ENCODE assay signal across 14 cellular contexts in the genomic region with DNA sequence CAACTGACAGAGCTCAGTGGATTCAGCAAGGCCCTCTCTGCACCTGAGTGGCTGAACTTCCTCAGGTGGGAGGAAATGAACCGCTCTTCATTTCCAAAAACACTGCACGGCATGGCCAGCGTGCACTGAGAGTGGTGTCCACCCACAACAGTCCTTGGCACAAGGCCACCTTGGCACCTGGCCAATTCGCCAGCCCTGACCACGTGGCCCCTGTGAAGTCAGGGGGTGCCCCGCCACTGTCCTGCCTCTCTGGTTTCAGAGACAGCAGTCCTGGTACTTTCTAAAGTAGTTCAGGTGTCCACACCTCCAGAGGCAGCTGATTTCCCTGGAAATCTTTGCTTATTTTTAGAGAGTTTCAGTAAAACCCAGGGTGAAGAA.
DNase-seq lines count a peak whose midpoint lies in the region; ATAC-seq lines count a peak whose summit lies in the region.
"Had no signal": no experiment of that assay in that cellular context is flagged by ENCODE, and none has a peak within 500 bp of the region (broad histone marks: within the 10 kb centered on the region; RNA-seq: fewer than 3 reads in every experiment).

No MANE protein-coding gene starts in this region.

- no peaks in the 10 kb centered on the region for H3K9me3 Mint-ChIP-seq in activated naive CD4-positive, alpha-beta T cell treated with anti-CD3 and anti-CD28 coated beads, Interleukin-2, amount 10 ng/mL, durations not matched to agents 7 days and 5 days

- no peaks in the 10 kb centered on the region for H3K27me3 Mint-ChIP-seq in activated naive CD4-positive, alpha-beta T cell treated with anti-CD3 and anti-CD28 coated beads, Interleukin-2, amount 10 ng/mL, durations not matched to agents 7 days and 5 days

- CTCF ChIA-PET in activated naive CD4-positive, alpha-beta T cell treated with anti-CD3 and anti-CD28 coated beads, Interleukin-2, amount 10 ng/mL, durations not matched to agents 7 days and 5 days (lab: Charles Lee) = no interaction called here

- H3K4me3 Mint-ChIP-seq in activated naive CD4-positive, alpha-beta T cell treated with anti-CD3 and anti-CD28 coated beads, Interleukin-2, amount 10 ng/mL, durations not matched to agents 7 days and 5 days = no peak overlapping the region
- H3K4me3 Mint-ChIP-seq: naive thymus-derived CD8-positive, alpha-beta T cell had no signal

- no peak overlapping the region for H3K27ac Mint-ChIP-seq in activated naive CD4-positive, alpha-beta T cell treated with anti-CD3 and anti-CD28 coated beads, Interleukin-2, amount 10 ng/mL, durations not matched to agents 7 days and 5 days

- intact Hi-C loops in left cardiac atrium (cut with DNase I) (no loop called here), sciatic nerve (cut with DNase I) (no loop called here)

- peak in 2 of 3 experiments; percentile 32 to 53 for DNase-seq in NCI-H1417 (lab: John Stamatoyannopoulos, UW)
- DNase-seq in NCI-H1417 treated with DMSO at 0.1 percent for 48 hours (lab: John Stamatoyannopoulos, UW) = no peak
- peak in 35 of 58 donors; percentile 7 to 94 (median 28) for DNase-seq in anterior cingulate cortex (lab: John Stamatoyannopoulos, UW)
- DNase-seq in left cardiac atrium = peak; percentile 50
- DNase-seq in sciatic nerve (ENCODE audit: low spot score) = peak; percentile 80
- no peak for DNase-seq in activated naive CD4-positive, alpha-beta T cell treated with anti-CD3 and anti-CD28 coated beads, Interleukin-2, amount 10 ng/mL, durations not matched to agents 7 days and 5 days
- DNase-seq in NCI-H2227 treated with DMSO at 0.1 percent for 48 hours (lab: John Stamatoyannopoulos, UW) = no peak
- DNase-seq: Caco-2; Karpas-422; naive thymus-derived CD8-positive, alpha-beta T cell; NCI-H2081; WERI-Rb-1 had no signal

- no peaks in the 10 kb centered on the region for H3K36me3 Mint-ChIP-seq in activated naive CD4-positive, alpha-beta T cell treated with anti-CD3 and anti-CD28 coated beads, Interleukin-2, amount 10 ng/mL, durations not matched to agents 7 days and 5 days

- ATAC-seq in left cardiac atrium = peak; percentile 60 to 78
- ATAC-seq in sciatic nerve = peak; percentile 43
- ATAC-seq in HG03139 (IDR thresholded peaks at IDR 0.05; ENCODE audit: unreplicated experiment) = no peak
- ATAC-seq: foreskin keratinocyte; naive thymus-derived CD8-positive, alpha-beta T cell had no signal

- H3K4me1 Mint-ChIP-seq in activated naive CD4-positive, alpha-beta T cell treated with anti-CD3 and anti-CD28 coated beads, Interleukin-2, amount 10 ng/mL, durations not matched to agents 7 days and 5 days = no peaks in the 10 kb centered on the region
- H3K4me1 Mint-ChIP-seq: naive thymus-derived CD8-positive, alpha-beta T cell had no signal

Comparison
In these comparisons a context has a peak if more than half of its experiments do, and no peak if none do; other contexts are left out.
1. DNase-seq: peak in NCI-H1417 (2 of 3), anterior cingulate cortex (35 of 58), left cardiac atrium (single experiment) and sciatic nerve (single experiment); none in NCI-H1417 treated with DMSO at 0.1 percent for 48 hours (single experiment), activated naive CD4-positive, alpha-beta T cell treated with anti-CD3 and anti-CD28 coated beads, Interleukin-2, amount 10 ng/mL, durations not matched to agents 7 days and 5 days (single experiment) and NCI-H2227 treated with DMSO at 0.1 percent for 48 hours (single experiment).